1 cellular context compared by ENCODE assay signal in the genomic region with DNA sequence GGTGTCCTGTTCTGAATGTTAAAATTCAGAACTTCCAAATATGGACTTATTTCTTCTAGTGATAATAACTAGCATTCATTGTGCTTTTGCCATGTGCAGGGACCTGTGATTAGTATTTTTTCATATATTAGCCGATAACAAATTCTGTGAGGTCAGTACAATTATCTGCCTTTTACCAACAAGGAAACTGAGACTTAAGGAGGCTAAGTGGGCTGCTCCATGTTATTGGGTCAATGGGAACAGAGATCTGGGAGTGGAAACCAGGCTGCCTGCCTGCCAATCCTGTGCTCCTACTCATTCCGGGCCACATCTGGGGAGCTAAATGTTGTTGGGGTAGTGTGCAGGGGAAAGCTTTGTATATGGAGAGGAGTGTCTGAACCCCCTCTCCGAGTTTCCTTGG.
TF ChIP-seq lines count a peak whose summit lies in the region.

No MANE protein-coding gene starts in this region.

TF ChIP-seq in GM12878, 131 proteins besides CTCF, POLR2A, EP300 and RAD21:
- TF ChIP-seq YBX1 (IDR thresholded peaks at IDR 0.05) (no peak), SIN3A (IDR thresholded peaks at IDR 0.05; ENCODE audit: low read depth, low read length) (no peak), MAX (IDR thresholded peaks at IDR 0.05; ENCODE audit: low read depth, low read length) (no peak), RELA (IDR thresholded peaks at IDR 0.05; ENCODE audit: borderline replicate concordance, partially characterized antibody) (no peak), PAX8 (IDR thresholded peaks at IDR 0.05) (no peak), KAT2A (conservative IDR thresholded peaks at IDR 0.05; ENCODE audit: control insufficient read depth, low read depth, low read length) (no peak), MYB (IDR thresholded peaks at IDR 0.05; ENCODE audit: borderline replicate concordance, low read depth, low read length) (no peak), RCOR1 (conservative IDR thresholded peaks at IDR 0.05; ENCODE audit: low read depth, low read length) (no peak), ZBTB4 (CRISPR knock-in tag; IDR thresholded peaks at IDR 0.05) (no peak), HCFC1 (IDR thresholded peaks at IDR 0.05; ENCODE audit: low read length) (no peak), NR2C1 (IDR thresholded peaks at IDR 0.05) (no peak), CHD2 (IDR thresholded peaks at IDR 0.05; ENCODE audit: borderline replicate concordance, low read depth, low read length) (no peak)
- TF ChIP-seq, protein P1, sequence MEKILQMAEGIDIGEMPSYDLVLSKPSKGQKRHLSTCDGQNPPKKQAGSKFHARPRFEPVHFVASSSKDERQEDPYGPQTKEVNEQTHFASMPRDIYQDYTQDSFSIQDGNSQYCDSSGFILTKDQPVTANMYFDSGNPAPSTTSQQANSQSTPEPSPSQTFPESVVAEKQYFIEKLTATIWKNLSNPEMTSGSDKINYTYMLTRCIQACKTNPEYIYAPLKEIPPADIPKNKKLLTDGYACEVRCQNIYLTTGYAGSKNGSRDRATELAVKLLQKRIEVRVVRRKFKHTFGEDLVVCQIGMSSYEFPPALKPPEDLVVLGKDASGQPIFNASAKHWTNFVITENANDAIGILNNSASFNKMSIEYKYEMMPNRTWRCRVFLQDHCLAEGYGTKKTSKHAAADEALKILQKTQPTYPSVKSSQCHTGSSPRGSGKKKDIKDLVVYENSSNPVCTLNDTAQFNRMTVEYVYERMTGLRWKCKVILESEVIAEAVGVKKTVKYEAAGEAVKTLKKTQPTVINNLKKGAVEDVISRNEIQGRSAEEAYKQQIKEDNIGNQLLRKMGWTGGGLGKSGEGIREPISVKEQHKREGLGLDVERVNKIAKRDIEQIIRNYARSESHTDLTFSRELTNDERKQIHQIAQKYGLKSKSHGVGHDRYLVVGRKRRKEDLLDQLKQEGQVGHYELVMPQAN (conservative IDR thresholded peaks at IDR 0.05) = no peak
- TF ChIP-seq, protein P2, sequence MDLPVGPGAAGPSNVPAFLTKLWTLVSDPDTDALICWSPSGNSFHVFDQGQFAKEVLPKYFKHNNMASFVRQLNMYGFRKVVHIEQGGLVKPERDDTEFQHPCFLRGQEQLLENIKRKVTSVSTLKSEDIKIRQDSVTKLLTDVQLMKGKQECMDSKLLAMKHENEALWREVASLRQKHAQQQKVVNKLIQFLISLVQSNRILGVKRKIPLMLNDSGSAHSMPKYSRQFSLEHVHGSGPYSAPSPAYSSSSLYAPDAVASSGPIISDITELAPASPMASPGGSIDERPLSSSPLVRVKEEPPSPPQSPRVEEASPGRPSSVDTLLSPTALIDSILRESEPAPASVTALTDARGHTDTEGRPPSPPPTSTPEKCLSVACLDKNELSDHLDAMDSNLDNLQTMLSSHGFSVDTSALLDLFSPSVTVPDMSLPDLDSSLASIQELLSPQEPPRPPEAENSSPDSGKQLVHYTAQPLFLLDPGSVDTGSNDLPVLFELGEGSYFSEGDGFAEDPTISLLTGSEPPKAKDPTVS (IDR thresholded peaks at IDR 0.05; ENCODE audit: low read depth, low read length) = no peak
- TF ChIP-seq, protein P3, sequence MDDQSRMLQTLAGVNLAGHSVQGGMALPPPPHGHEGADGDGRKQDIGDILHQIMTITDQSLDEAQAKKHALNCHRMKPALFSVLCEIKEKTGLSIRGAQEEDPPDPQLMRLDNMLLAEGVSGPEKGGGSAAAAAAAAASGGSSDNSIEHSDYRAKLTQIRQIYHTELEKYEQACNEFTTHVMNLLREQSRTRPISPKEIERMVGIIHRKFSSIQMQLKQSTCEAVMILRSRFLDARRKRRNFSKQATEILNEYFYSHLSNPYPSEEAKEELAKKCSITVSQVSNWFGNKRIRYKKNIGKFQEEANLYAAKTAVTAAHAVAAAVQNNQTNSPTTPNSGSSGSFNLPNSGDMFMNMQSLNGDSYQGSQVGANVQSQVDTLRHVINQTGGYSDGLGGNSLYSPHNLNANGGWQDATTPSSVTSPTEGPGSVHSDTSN (IDR thresholded peaks at IDR 0.05; ENCODE audit: insufficient replicate concordance, low read depth, low read length) = no peak
- TF ChIP-seq, protein P4, sequence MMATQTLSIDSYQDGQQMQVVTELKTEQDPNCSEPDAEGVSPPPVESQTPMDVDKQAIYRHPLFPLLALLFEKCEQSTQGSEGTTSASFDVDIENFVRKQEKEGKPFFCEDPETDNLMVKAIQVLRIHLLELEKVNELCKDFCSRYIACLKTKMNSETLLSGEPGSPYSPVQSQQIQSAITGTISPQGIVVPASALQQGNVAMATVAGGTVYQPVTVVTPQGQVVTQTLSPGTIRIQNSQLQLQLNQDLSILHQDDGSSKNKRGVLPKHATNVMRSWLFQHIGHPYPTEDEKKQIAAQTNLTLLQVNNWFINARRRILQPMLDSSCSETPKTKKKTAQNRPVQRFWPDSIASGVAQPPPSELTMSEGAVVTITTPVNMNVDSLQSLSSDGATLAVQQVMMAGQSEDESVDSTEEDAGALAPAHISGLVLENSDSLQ (IDR thresholded peaks at IDR 0.05) = no peak
